In the genomic region with DNA sequence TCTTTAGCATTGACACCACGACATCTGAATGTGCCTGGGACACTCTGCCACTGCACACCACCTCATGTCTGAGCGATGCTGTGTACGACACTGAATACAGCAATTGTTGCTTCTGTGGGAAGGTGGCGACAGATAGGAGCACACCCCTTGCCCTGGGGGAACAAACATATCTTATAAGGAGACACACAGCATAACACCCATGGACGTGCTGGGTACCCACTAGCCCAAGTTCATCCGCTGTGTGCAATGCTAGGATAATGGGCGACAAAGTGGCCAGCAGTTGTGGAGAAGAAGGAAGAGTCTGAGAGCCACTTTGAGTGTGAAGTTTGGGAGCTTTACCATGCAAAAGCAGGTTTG, we compare ENCODE assay signal across 15 cellular contexts.
DNase-seq lines count a peak whose midpoint lies in the region; ATAC-seq and TF ChIP-seq lines count a peak whose summit lies in the region.
"Had no signal": no experiment of that assay in that cellular context is flagged by ENCODE, and none has a peak within 500 bp of the region (broad histone marks: within the 10 kb centered on the region; RNA-seq: fewer than 3 reads in every experiment).

No MANE protein-coding gene starts in this region.

- H3K36me3 ChIP-seq in right atrium auricular region: peaks cover 4% of the 10 kb centered on the region
- no peaks in the 10 kb centered on the region for H3K36me3 ChIP-seq in RWPE2 (ENCODE audit: low read depth)
- peaks cover 0 to 28% (median 0%) of the 10 kb centered on the region in 3 donors for H3K36me3 ChIP-seq in esophagus squamous epithelium
- no peaks in the 10 kb centered on the region for H3K36me3 ChIP-seq in vagina
- H3K36me3 ChIP-seq: ovary, SJCRH30 had no signal

- TF ChIP-seq CTCF in right atrium auricular region (IDR thresholded peaks at IDR 0.05) (peak; percentile 9 to 31), RWPE2 (IDR thresholded peaks at IDR 0.05; ENCODE audit: poor library complexity, severe bottlenecking) (peak; percentile 64), esophagus squamous epithelium (IDR thresholded peaks at IDR 0.05) (peak in 1 of 6 experiments; percentile 0), vagina (IDR thresholded peaks at IDR 0.05) (no peak)

- H3K9me3 ChIP-seq in right atrium auricular region (no peaks in the 10 kb centered on the region), right cardiac atrium (ENCODE audit: control insufficient read depth, low read length) (no peaks in the 10 kb centered on the region), RWPE2 (ENCODE audit: severe bottlenecking) (no peaks in the 10 kb centered on the region), esophagus squamous epithelium (no peaks in the 10 kb centered on the region), vagina (no peaks in the 10 kb centered on the region)
- H3K9me3 ChIP-seq: ovary, SJCRH30 had no signal

- no peak overlapping the region for H3K27ac Mint-ChIP-seq in activated CD4-positive, alpha-beta memory T cell treated with anti-CD3 and anti-CD28 coated beads, Interleukin-2, amount 10 ng/mL, durations not matched to agents 7 days and 5 days
- H3K27ac Mint-ChIP-seq: activated CD4-positive, alpha-beta T cell treated with anti-CD3 and anti-CD28 coated beads, Interleukin-2, amount 10 ng/mL, durations not matched to agents 7 days and 5 days; CD4-positive, alpha-beta T cell; T-helper 1 cell treated with Interleukin-12 subunit alpha and Interleukin-12 subunit beta and Interleukin-4 antibody, amounts not matched to agents 30 μg/mL and 1 μg/mL, for 36 hours had no signal

- no peak for TF ChIP-seq POLR2A in esophagus squamous epithelium (IDR thresholded peaks at IDR 0.05)
- TF ChIP-seq POLR2A in vagina (IDR thresholded peaks at IDR 0.05): no peak

- WGBS in right cardiac atrium: 57% methylated on average over 7 of the region's 7 CpGs
- 36 to 66% methylated on average over 3 to 4 of the region's 7 CpGs for WGBS in esophagus squamous epithelium, 2 donors

- no peak overlapping the region for H3K4me3 ChIP-seq in right atrium auricular region
- no peak overlapping the region for H3K4me3 ChIP-seq in right cardiac atrium (ENCODE audit: low read length)
- H3K4me3 ChIP-seq in RWPE2 (ENCODE audit: severe bottlenecking): no peak overlapping the region
- H3K4me3 ChIP-seq in esophagus squamous epithelium: no peak overlapping the region
- H3K4me3 ChIP-seq in vagina: no peak overlapping the region
- H3K4me3 ChIP-seq: ovary, SJCRH30 had no signal

- POLR2A ChIA-PET in activated CD4-positive, alpha-beta memory T cell treated with anti-CD3 and anti-CD28 coated beads, Interleukin-2, amount 10 ng/mL, durations not matched to agents 7 days and 5 days (lab: Charles Lee): no interaction called here

- no peaks in the 10 kb centered on the region for H3K9me3 Mint-ChIP-seq in activated CD4-positive, alpha-beta memory T cell treated with anti-CD3 and anti-CD28 coated beads, Interleukin-2, amount 10 ng/mL, durations not matched to agents 7 days and 5 days
- H3K9me3 Mint-ChIP-seq: activated CD4-positive, alpha-beta T cell treated with anti-CD3 and anti-CD28 coated beads, Interleukin-2, amount 10 ng/mL, durations not matched to agents 7 days and 5 days; CD4-positive, alpha-beta T cell; T-helper 1 cell treated with Interleukin-12 subunit alpha and Interleukin-12 subunit beta and Interleukin-4 antibody, amounts not matched to agents 30 μg/mL and 1 μg/mL, for 36 hours had no signal

- no peaks in the 10 kb centered on the region for H3K4me1 Mint-ChIP-seq in activated CD4-positive, alpha-beta memory T cell treated with anti-CD3 and anti-CD28 coated beads, Interleukin-2, amount 10 ng/mL, durations not matched to agents 7 days and 5 days
- H3K4me1 Mint-ChIP-seq: activated CD4-positive, alpha-beta T cell treated with anti-CD3 and anti-CD28 coated beads, Interleukin-2, amount 10 ng/mL, durations not matched to agents 7 days and 5 days had no signal

- H3K27ac ChIP-seq in right atrium auricular region (no peak overlapping the region), right cardiac atrium (ENCODE audit: low read length) (no peak overlapping the region), RWPE2 (ENCODE audit: poor library complexity, severe bottlenecking) (no peak overlapping the region), esophagus squamous epithelium (peak overlapping the region; percentile 16 to 93 (median 88)), vagina (peak overlapping the region; percentile 72)
- H3K27ac ChIP-seq: epithelial cell of prostate, ovary, SJCRH30 had no signal

- ATAC-seq in right cardiac atrium: no peak
- peak; percentile 11; the same call in 1 of the 3 replicates for ATAC-seq in RWPE2 (ENCODE audit: low read depth)
- ATAC-seq in HG03280 (IDR thresholded peaks at IDR 0.05; ENCODE audit: unreplicated experiment): no peak

- CTCF ChIA-PET in activated CD4-positive, alpha-beta memory T cell treated with anti-CD3 and anti-CD28 coated beads, Interleukin-2, amount 10 ng/mL, durations not matched to agents 7 days and 5 days (lab: Charles Lee): interaction anchor here (1.1 to 1.2 kb wide), 2 partner anchors 217 to 222 kb away, joined by 3 read pairs; no protein-coding TSS in a partner anchor

- no peak overlapping the region for H3K4me3 Mint-ChIP-seq in activated CD4-positive, alpha-beta memory T cell treated with anti-CD3 and anti-CD28 coated beads, Interleukin-2, amount 10 ng/mL, durations not matched to agents 7 days and 5 days
- H3K4me3 Mint-ChIP-seq: activated CD4-positive, alpha-beta T cell treated with anti-CD3 and anti-CD28 coated beads, Interleukin-2, amount 10 ng/mL, durations not matched to agents 7 days and 5 days; CD4-positive, alpha-beta T cell; T-helper 1 cell treated with Interleukin-12 subunit alpha and Interleukin-12 subunit beta and Interleukin-4 antibody, amounts not matched to agents 30 μg/mL and 1 μg/mL, for 36 hours had no signal

- no peak for DNase-seq in right atrium auricular region (ENCODE audit: low spot score)
- no peak for DNase-seq in right cardiac atrium
- no peak for DNase-seq in RWPE2 (ENCODE audit: low spot score)
- no peak for DNase-seq in esophagus squamous epithelium (lab: John Stamatoyannopoulos, UW)
- DNase-seq in vagina (ENCODE audit: extremely low spot score in 2 of 2): no peak
- DNase-seq in activated CD4-positive, alpha-beta memory T cell treated with anti-CD3 and anti-CD28 coated beads, Interleukin-2, amount 10 ng/mL, durations not matched to agents 7 days and 5 days: no peak
- DNase-seq in stimulated activated CD4-positive, alpha-beta T cell treated with anti-CD3 and anti-CD28 coated beads, Interleukin-1b, Interleukin-23, amount 100 ng/mL, for 48 hours: no peak
- DNase-seq: kidney had no signal

- H3K27me3 ChIP-seq in right atrium auricular region: no peaks in the 10 kb centered on the region
- H3K27me3 ChIP-seq in right cardiac atrium (ENCODE audit: control insufficient read depth, insufficient read depth): no peaks in the 10 kb centered on the region
- no peaks in the 10 kb centered on the region for H3K27me3 ChIP-seq in RWPE2 (ENCODE audit: insufficient read depth, poor library complexity, severe bottlenecking)
- H3K27me3 ChIP-seq in esophagus squamous epithelium: no peaks in the 10 kb centered on the region
- H3K27me3 ChIP-seq in vagina: no peaks in the 10 kb centered on the region
- H3K27me3 ChIP-seq: ovary had no signal

- H3K36me3 Mint-ChIP-seq in activated CD4-positive, alpha-beta memory T cell treated with anti-CD3 and anti-CD28 coated beads, Interleukin-2, amount 10 ng/mL, durations not matched to agents 7 days and 5 days (ENCODE audit: low read depth): no peaks in the 10 kb centered on the region

- peaks cover 8% of the 10 kb centered on the region for H3K27me3 Mint-ChIP-seq in activated CD4-positive, alpha-beta memory T cell treated with anti-CD3 and anti-CD28 coated beads, Interleukin-2, amount 10 ng/mL, durations not matched to agents 7 days and 5 days

- intact Hi-C loops in right cardiac atrium (cut with DNase I): loop anchor here in 3 of 4 donors (2.0 to 10.0 kb wide), 5 partner anchors 121 to 221 kb away; no protein-coding TSS in a partner anchor
- intact Hi-C loops in esophagus squamous epithelium (cut with DNase I): loop anchor here (5.0 kb wide), 2 partner anchors 114 to 219 kb away; no protein-coding TSS in a partner anchor
- intact Hi-C loops in vagina (cut with DNase I): no loop called here

- H3K4me1 ChIP-seq in right atrium auricular region: peaks cover 0 to 6% of the 10 kb centered on the region in 2 donors
- no peaks in the 10 kb centered on the region for H3K4me1 ChIP-seq in right cardiac atrium (ENCODE audit: control insufficient read depth, insufficient read depth, low read length)
- H3K4me1 ChIP-seq in RWPE2 (ENCODE audit: insufficient read depth, poor library complexity, severe bottlenecking): no peaks in the 10 kb centered on the region
- H3K4me1 ChIP-seq in esophagus squamous epithelium: peaks cover 26 to 65% (median 42%) of the 10 kb centered on the region in 3 donors
- peaks cover 43% of the 10 kb centered on the region for H3K4me1 ChIP-seq in vagina
- H3K4me1 ChIP-seq: SJCRH30 had no signal

Comparison
In these comparisons a context has a peak if more than half of its experiments do, and no peak if none do; other contexts are left out.
1. H3K27ac ChIP-seq: peak in esophagus squamous epithelium (4 of 4) and vagina (single experiment); none in right atrium auricular region (0 of 2), right cardiac atrium (single experiment) and RWPE2 (single experiment).
2. CTCF ChIP-seq: peak in right atrium auricular region (2 of 2) and RWPE2 (single experiment); none in vagina (0 of 3).